In genomic region chr16:30369091-30369937, GRCh38 we compare ENCODE assay signal across 8 cellular contexts. TPM values are rescaled to one million over a fixed set of nuclear protein-coding genes. Genes with fewer than 3 reads are reported as not detected.
DNase-seq lines count a peak whose midpoint lies in the region; ATAC-seq and TF ChIP-seq lines count a peak whose summit lies in the region.
"Had no signal": no experiment of that assay in that cellular context is flagged by ENCODE, and none has a peak within 500 bp of the region (broad histone marks: within the 10 kb centered on the region; RNA-seq: fewer than 3 reads in every experiment).

No MANE protein-coding gene starts in this region.

- no peaks in the 10 kb centered on the region for H3K9me3 ChIP-seq in spleen

- TF ChIP-seq CTCF in epithelial cell of esophagus (IDR thresholded peaks at IDR 0.05; ENCODE audit: insufficient read depth, low read depth, low read length, missing control alignments) = no peak
- TF ChIP-seq CTCF in spleen (IDR thresholded peaks at IDR 0.05 in 8 of 11, conservative IDR thresholded peaks at IDR 0.05 in 3 of 11) = no peak

- H3K4me1 ChIP-seq in spleen = peaks cover 20 to 63% (median 44%) of the 10 kb centered on the region in 6 donors

- 1 to 3% (median 2%) methylated on average over 24 to 45 of the region's 45 CpGs for WGBS in spleen, 5 donors

- peak; percentile 38 for DNase-seq in NK-92 treated with Interleukin-12 subunit alpha and Interleukin-12 subunit beta, amount 100 ng/mL, for 24 hours (lab: John Stamatoyannopoulos, UW)
- no peak for DNase-seq in NK-92 (lab: John Stamatoyannopoulos, UW; ENCODE audit: unreplicated experiment)
- DNase-seq in epithelial cell of esophagus (ENCODE audit: low read depth) = no peak
- DNase-seq in spleen = peak; percentile 91

- no peak for TF ChIP-seq POLR2A in spleen (IDR thresholded peaks at IDR 0.05)

- peak overlapping the region; percentile 51 for H3K4me3 ChIP-seq in epithelial cell of esophagus (ENCODE audit: low read length)
- H3K4me3 ChIP-seq in spleen = peak overlapping the region; percentile 63 to 97 (median 80)

- intact Hi-C loops in spleen (cut with DNase I; ENCODE audit: low total_unique reads) = no loop called here

- H3K36me3 ChIP-seq in spleen = peaks cover 0 to 32% (median 15%) of the 10 kb centered on the region in 6 donors

- ATAC-seq in GM18520 (IDR thresholded peaks at IDR 0.05; ENCODE audit: unreplicated experiment) (no peak), GM18909 (IDR thresholded peaks at IDR 0.05; ENCODE audit: poor library complexity, unreplicated experiment) (no peak)

- no peaks in the 10 kb centered on the region for H3K27me3 ChIP-seq in spleen (replicated peaks in 1 of 7)

- H3K27ac ChIP-seq in spleen = peak overlapping the region; percentile 53 to 96 (median 84)

RNA-seq across cellular contexts. Expression of gene TBC1D10B, which starts 1.0 kb away (rescaled TPM):
- 10 to 100 TPM; 32.5 to 50.4 (median 45.8) TPM for total RNA-seq in spleen
- polyA plus RNA-seq in spleen = 10 to 100 TPM; 17.3 to 33.3 (median 22.5) TPM

RNA-seq across cellular contexts. Expression of gene MYL11, which starts 5.3 kb away (rescaled TPM):
- 1 to 10 TPM in 1 of 7 donors, not detected in 6; 1.4 TPM for total RNA-seq in spleen
- polyA plus RNA-seq in spleen = 1 to 10 TPM; 2.7 to 4.3 (median 2.8) TPM
- total RNA-seq: Daoy, lung microvascular endothelial cell had no signal

RNA-seq across cellular contexts. Expression of gene SEPTIN1, which starts 13.0 kb away (rescaled TPM):
- 100 to 1,000 TPM in 1 of 7 donors, 10 to 100 TPM in 6; 38.5 to 105 (median 72.4) TPM for total RNA-seq in spleen
- 100 to 1,000 TPM; 154 to 199 (median 179) TPM for polyA plus RNA-seq in spleen
- total RNA-seq: Daoy had no signal

RNA-seq across cellular contexts. Expression of gene CD2BP2, which starts 14.2 kb away (rescaled TPM):
- total RNA-seq in spleen = 10 to 100 TPM; 33.9 to 60.0 (median 55.8) TPM
- polyA plus RNA-seq in spleen = 10 to 100 TPM; 27.8 to 42.9 (median 42.9) TPM

RNA-seq across cellular contexts. Expression of gene ZNF48, which starts 25.9 kb away (rescaled TPM):
- 10 to 100 TPM in 3 of 7 donors, 1 to 10 TPM in 4; 7.1 to 10.4 (median 9.5) TPM for total RNA-seq in spleen
- 1 to 10 TPM; 2.7 to 5.7 (median 3.5) TPM for polyA plus RNA-seq in spleen

Comparison
In these comparisons a context has a peak if more than half of its experiments do, and no peak if none do; other contexts are left out.
1. DNase-seq: peak in NK-92 treated with Interleukin-12 subunit alpha and Interleukin-12 subunit beta, amount 100 ng/mL, for 24 hours (single experiment) and spleen (single experiment); none in NK-92 (single experiment) and epithelial cell of esophagus (single experiment).